11 cellular contexts compared by ENCODE assay signal in the genomic region with DNA sequence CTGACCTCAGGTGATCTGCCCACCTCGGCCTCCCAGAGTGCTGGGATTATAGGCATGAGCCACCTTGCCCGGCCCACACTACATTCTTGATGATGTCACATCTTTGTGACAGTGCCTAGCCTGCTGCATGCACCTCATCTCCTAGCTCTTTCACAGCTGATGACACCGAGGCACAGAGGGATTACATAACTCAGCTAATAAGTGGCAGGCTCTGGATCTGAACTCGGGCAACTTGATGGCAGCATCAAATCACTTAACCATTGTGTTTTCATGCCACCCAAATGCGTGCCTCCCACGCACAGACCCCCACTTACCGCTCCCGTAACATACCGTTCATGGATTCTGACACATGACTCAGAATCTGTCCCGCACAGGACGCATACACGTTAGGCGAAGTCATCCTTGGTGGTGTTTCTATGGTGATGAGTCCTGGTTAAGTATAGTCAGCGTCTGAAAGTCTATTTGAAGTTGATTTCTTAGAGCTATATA. TPM values are rescaled to one million over a fixed set of nuclear protein-coding genes. Genes with fewer than 3 reads are reported as not detected.
DNase-seq lines count a peak whose midpoint lies in the region; ATAC-seq and TF ChIP-seq lines count a peak whose summit lies in the region.
"Had no signal": no experiment of that assay in that cellular context is flagged by ENCODE, and none has a peak within 500 bp of the region (broad histone marks: within the 10 kb centered on the region; RNA-seq: fewer than 3 reads in every experiment).

No MANE protein-coding gene starts in this region.

- POLR2A ChIA-PET in PC-3 (lab: Charles Lee; ENCODE audit: unreplicated experiment): interaction anchor here (0.5 kb wide), 1 partner anchor 56 kb away, joined by 6 read pairs; no protein-coding TSS in a partner anchor

- H3K27me3 ChIP-seq in PC-3 (ENCODE audit: low read length): no peaks in the 10 kb centered on the region
- no peaks in the 10 kb centered on the region for H3K27me3 ChIP-seq in fibroblast of lung (ENCODE audit: control insufficient read depth, insufficient read depth, low read length)
- H3K27me3 ChIP-seq in trophoblast cell (ENCODE audit: insufficient read depth, low read length): no peaks in the 10 kb centered on the region
- H3K27me3 ChIP-seq: tibial nerve had no signal

- no peak overlapping the region for H3K18ac ChIP-seq in trophoblast cell (ENCODE audit: low read length)

- H2AFZ ChIP-seq in PC-3 (ENCODE audit: low read length): no peak overlapping the region
- H2AFZ ChIP-seq in fibroblast of lung (ENCODE audit: low read length): no peak overlapping the region
- H2AFZ ChIP-seq in trophoblast cell (ENCODE audit: insufficient read depth, low read length, poor library complexity): no peak overlapping the region

- no TSS peak for BruUV-seq in PC-3 (replicated peaks; lab: Mats Ljungman, UMichigan)

- no peak overlapping the region for H2BK12ac ChIP-seq in trophoblast cell (ENCODE audit: low read length)

- CTCF ChIA-PET in PC-3 (lab: Charles Lee): no interaction called here

- H3K4me1 ChIP-seq in PC-3 (ENCODE audit: insufficient read depth, low read length): peaks cover 4% of the 10 kb centered on the region; the same call in 1 of the 2 replicates
- H3K4me1 ChIP-seq in fibroblast of lung (ENCODE audit: control insufficient read depth, extremely low read depth, insufficient read depth, low read length): peaks cover 11% of the 10 kb centered on the region
- H3K4me1 ChIP-seq in trophoblast cell (ENCODE audit: control insufficient read depth in 1 of 2, insufficient read depth in 2 of 2, low read length in 2 of 2): peaks cover 11 to 25% of the 10 kb centered on the region in 2 experiments

- H3K9me2 ChIP-seq in PC-3 (replicated peaks; ENCODE audit: low read length): no peaks in the 10 kb centered on the region

- TF ChIP-seq CTCF in PC-3 (conservative IDR thresholded peaks at IDR 0.05; ENCODE audit: low read depth, low read length) (no peak), fibroblast of lung (conservative IDR thresholded peaks at IDR 0.05 in 1 of 2, IDR thresholded peaks at IDR 0.05 in 1 of 2; ENCODE audit: low read depth in 1 of 2, low read length in 2 of 2) (no peak), coronary artery (IDR thresholded peaks at IDR 0.05) (no peak)

- no peak overlapping the region for H3K4me2 ChIP-seq in PC-3 (ENCODE audit: low read length)
- peak overlapping the region; percentile 62 for H3K4me2 ChIP-seq in fibroblast of lung (ENCODE audit: extremely low read depth, insufficient read depth, low read length)
- H3K4me2 ChIP-seq in trophoblast cell (ENCODE audit: low read length): peak overlapping the region; percentile 11

- no peaks in the 10 kb centered on the region for H3K9me3 ChIP-seq in PC-3 (ENCODE audit: low read length)
- no peaks in the 10 kb centered on the region for H3K9me3 ChIP-seq in fibroblast of lung (ENCODE audit: control insufficient read depth, insufficient read depth, low read depth, low read length)
- peaks cover 2% of the 10 kb centered on the region for H3K9me3 ChIP-seq in trophoblast cell (ENCODE audit: insufficient read depth, low read depth, low read length)
- H3K9me3 ChIP-seq: tibial nerve had no signal

- in situ Hi-C loops in Caki2 (cut with HindIII; ENCODE audit: low pct_unique_long_range_greater_than_20kb, low sequenced_read_pairs): no loop called here

- no peak overlapping the region for H3K27ac ChIP-seq in PC-3 (ENCODE audit: low read length)
- peak overlapping the region; percentile 68 for H3K27ac ChIP-seq in fibroblast of lung (ENCODE audit: insufficient read depth, low read length)
- H3K27ac ChIP-seq in trophoblast cell (ENCODE audit: low read depth, low read length): no peak overlapping the region
- H3K27ac ChIP-seq in coronary artery: no peak overlapping the region
- H3K27ac ChIP-seq: tibial nerve had no signal

- H3K4me3 ChIP-seq in PC-3 (ENCODE audit: low read length) (no peak overlapping the region), fibroblast of lung (replicated peaks in 1 of 4; ENCODE audit: control extremely low read depth in 1 of 4, insufficient read depth in 1 of 4, low read depth in 3 of 4, low read length in 4 of 4) (no peak overlapping the region), trophoblast cell (ENCODE audit: low read depth, low read length) (no peak overlapping the region), coronary artery (no peak overlapping the region)
- H3K4me3 ChIP-seq: tibial nerve had no signal

- WGBS in trophoblast cell (ENCODE audit: extremely low coverage, insufficient coverage, insufficient read length): no CpG with 5 or more reads among the region's 14 CpGs

- 0 out of 2 replicates have a peak, but pooled peaks cover 6% of the 10 kb centered on the region for H3K36me3 ChIP-seq in PC-3 (ENCODE audit: low read depth, low read length)
- no peaks in the 10 kb centered on the region for H3K36me3 ChIP-seq in fibroblast of lung (ENCODE audit: control insufficient read depth, insufficient read depth, low read length)
- peaks cover 0 to 4% of the 10 kb centered on the region in 2 experiments for H3K36me3 ChIP-seq in trophoblast cell (ENCODE audit: control insufficient read depth in 1 of 2, insufficient read depth in 2 of 2, low read length in 2 of 2)

- no peak overlapping the region for H3K14ac ChIP-seq in trophoblast cell (ENCODE audit: low read length)

- H3K9ac ChIP-seq in PC-3 (ENCODE audit: low read length): no peak overlapping the region
- peak overlapping the region; percentile 16 for H3K9ac ChIP-seq in fibroblast of lung (ENCODE audit: insufficient read depth, low read length)
- no peak overlapping the region for H3K9ac ChIP-seq in trophoblast cell (ENCODE audit: low read length)

- no peak overlapping the region for H4K8ac ChIP-seq in trophoblast cell (ENCODE audit: low read depth, low read length)

- H3K79me2 ChIP-seq in PC-3 (ENCODE audit: low read length): peaks cover 59% of the 10 kb centered on the region
- peaks cover 11% of the 10 kb centered on the region for H3K79me2 ChIP-seq in fibroblast of lung (ENCODE audit: control insufficient read depth, insufficient read depth, low read length)
- no peaks in the 10 kb centered on the region for H3K79me2 ChIP-seq in trophoblast cell (ENCODE audit: control insufficient read depth, insufficient read depth, low read length, poor library complexity)

- no peaks in the 10 kb centered on the region for H4K20me1 ChIP-seq in PC-3 (ENCODE audit: low read length)
- no peaks in the 10 kb centered on the region for H4K20me1 ChIP-seq in fibroblast of lung (ENCODE audit: control insufficient read depth, extremely low read depth, insufficient read depth, low read length)

- H2AK5ac ChIP-seq in trophoblast cell (ENCODE audit: low read length): no peak overlapping the region

- H3F3A ChIP-seq in PC-3 (ENCODE audit: low read length, unreplicated experiment): no peaks in the 10 kb centered on the region

- DNase-seq in Caki2 (ENCODE audit: low read depth) (peak; percentile 80), PC-3 (peak; percentile 53), fibroblast of lung (ENCODE audit: low read depth in 2 of 2) (peak; percentile 65 to 93), trophoblast cell (peak; percentile 65 to 66), coronary artery (ENCODE audit: low spot score) (no peak), SHP77 (lab: John Stamatoyannopoulos, UW) (no peak)
- no peak for DNase-seq in stimulated activated CD4-positive, alpha-beta T cell treated with anti-CD3 and anti-CD28 coated beads, Interleukin-4, amount 100 ng/mL, for 4 hours
- DNase-seq: activated CD4-positive, alpha-beta T cell treated with anti-CD3 and anti-CD28 coated beads, Interleukin-2, amount 10 ng/mL, durations not matched to agents 7 days and 5 days; stimulated activated CD4-positive, alpha-beta T cell treated with anti-CD3 and anti-CD28 coated beads, Interleukin-2, amount 100 ng/mL, for 48 hours had no signal

- ATAC-seq in PC-3: peak; percentile 45
- no peak for ATAC-seq in GM19452 (IDR thresholded peaks at IDR 0.05; ENCODE audit: unreplicated experiment)

- H4K91ac ChIP-seq in trophoblast cell (ENCODE audit: low read depth, low read length): no peak overlapping the region

- peaks cover 4% of the 10 kb centered on the region for H3K79me1 ChIP-seq in trophoblast cell (ENCODE audit: low read length)

- H2BK5ac ChIP-seq in trophoblast cell (ENCODE audit: low read depth, low read length, poor library complexity): no peak overlapping the region

- intact Hi-C loops in PC-3 (cut with micrococcal nuclease): no loop called here

- H4K12ac ChIP-seq in trophoblast cell (ENCODE audit: low read depth, low read length): no peak overlapping the region

- no peak overlapping the region for H2BK120ac ChIP-seq in trophoblast cell (ENCODE audit: insufficient read depth, low read length, poor library complexity)

- no peak overlapping the region for H3K23ac ChIP-seq in trophoblast cell (ENCODE audit: low read length)

- no peak overlapping the region for H3K4ac ChIP-seq in trophoblast cell (ENCODE audit: low read depth, low read length)

RNA-seq across cellular contexts. Expression of a gene that starts 7.4 kb away (rescaled TPM):
- total RNA-seq in Caki2 (2014; rRNA removed; shearing (Covaris generic); ENCODE audit: low replicate concordance): 9.6 and 11.8 TPM in 2 replicates
- total RNA-seq in PC-3 (2014; rRNA removed): 18.5 and 25.4 TPM in 2 replicates
- 6.2 and 8.6 TPM in 2 replicates for total RNA-seq in fibroblast of lung
- 8.6 and 10.6 TPM in 2 replicates for polyA plus RNA-seq in fibroblast of lung
- 7.7 and 8.6 TPM in 2 replicates for polyA plus RNA-seq in fibroblast of lung (2012)
- polyA minus RNA-seq in fibroblast of lung (ENCODE audit: low replicate concordance): 33.3 and 83.8 TPM in 2 replicates
- 11.5 and 13.2 TPM in 2 replicates for polyA plus RNA-seq in trophoblast cell (2013)

RNA-seq across cellular contexts. Expression of a gene that starts 50.5 kb away (rescaled TPM):
- 0.78 and 0.88 TPM in 2 replicates for total RNA-seq in Caki2 (2014; rRNA removed; shearing (Covaris generic); ENCODE audit: low replicate concordance)
- total RNA-seq in PC-3 (2014; rRNA removed) (1.6 and 1.7 TPM in 2 replicates), fibroblast of lung (0.77 and 0.83 TPM in 2 replicates)
- 0.23 and 0.61 TPM in 2 replicates for polyA plus RNA-seq in fibroblast of lung
- polyA plus RNA-seq in fibroblast of lung (2012): 0.37 and 1.2 TPM in 2 replicates
- not detected in 2 replicates for polyA minus RNA-seq in fibroblast of lung (ENCODE audit: low replicate concordance)
- polyA plus RNA-seq in trophoblast cell (2013): 1.5 TPM in 2 replicates

Comparison
In these comparisons a context has a peak if more than half of its experiments do, and no peak if none do; other contexts are left out.
1. DNase-seq: peak in Caki2 (single experiment), PC-3 (single experiment), fibroblast of lung (2 of 2) and trophoblast cell (2 of 2); none in coronary artery (single experiment), stimulated activated CD4-positive, alpha-beta T cell treated with anti-CD3 and anti-CD28 coated beads, Interleukin-4, amount 100 ng/mL, for 4 hours (0 of 2) and SHP77 (0 of 2).